22 cellular contexts compared by ENCODE assay signal in the genomic region with DNA sequence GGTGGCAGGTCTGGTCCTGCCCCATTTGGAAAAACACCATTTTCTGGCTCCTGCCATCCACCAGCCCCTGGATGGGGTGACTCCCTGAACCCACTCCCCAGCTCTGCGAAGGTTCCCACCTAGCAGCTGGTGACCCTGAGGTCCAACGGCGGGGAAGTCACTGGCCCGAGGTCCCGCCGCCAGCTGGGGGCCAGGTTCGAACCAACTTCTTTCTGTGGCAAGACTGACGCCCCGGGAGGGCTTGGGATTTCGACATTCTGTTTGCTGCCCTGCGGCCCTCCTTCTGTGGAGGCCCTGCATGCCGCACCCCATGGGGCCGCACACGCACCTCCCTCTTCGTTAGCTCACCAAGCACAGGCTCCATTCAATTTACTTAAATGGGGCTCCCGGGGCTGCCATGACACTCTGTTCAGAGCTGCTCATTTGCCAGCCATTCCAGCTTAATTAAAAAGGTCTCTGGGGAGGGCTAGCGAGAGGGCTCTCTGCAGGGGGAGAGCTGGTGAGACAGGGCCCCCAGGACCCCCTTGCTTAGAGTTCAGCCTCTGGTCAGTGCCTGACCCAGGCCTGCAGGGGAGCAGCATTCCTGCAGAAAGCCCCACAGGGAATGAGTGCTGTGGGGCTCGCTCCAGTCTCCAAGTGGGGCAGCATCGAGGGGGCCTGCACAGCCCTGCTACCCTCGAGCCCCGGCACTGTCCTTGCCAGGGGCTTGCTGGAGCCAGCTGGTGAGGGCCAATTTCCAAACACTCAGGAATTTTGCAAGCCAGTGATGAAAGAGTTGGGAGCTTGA.
"Had no signal": no experiment of that assay in that cellular context is flagged by ENCODE, and none has a peak within 500 bp of the region (broad histone marks: within the 10 kb centered on the region; RNA-seq: fewer than 3 reads in every experiment).

No MANE protein-coding gene starts in this region.

- H3K4me3 ChIP-seq: prostate gland, thyroid gland had no signal

- H3K36me3 ChIP-seq: prostate gland, thyroid gland, WERI-Rb-1 had no signal

- H3K27me3 ChIP-seq: thyroid gland had no signal

- DNase-seq: activated CD4-positive, alpha-beta T cell treated with anti-CD3 and anti-CD28 coated beads, Interleukin-2, amount 10 ng/mL, durations not matched to agents 7 days and 5 days; activated CD4-positive, CD25-positive, alpha-beta regulatory T cell treated with anti-CD3 and anti-CD28 coated beads, Interleukin-2, amount 50 U/mL, for 72 hours; activated CD8-positive, alpha-beta memory T cell treated with anti-CD3 and anti-CD28 coated beads, Interleukin-2, amount 10 ng/mL, durations not matched to agents 7 days and 5 days; activated CD8-positive, alpha-beta T cell treated with anti-CD3 and anti-CD28 coated beads for 36 hours; activated effector memory CD4-positive, alpha-beta T cell treated with anti-CD3 and anti-CD28 coated beads, Interleukin-2, amount 50 U/mL, for 16 hours; activated naive CD4-positive, alpha-beta T cell treated with anti-CD3 and anti-CD28 coated beads, Interleukin-2, amount 10 ng/mL, durations not matched to agents 7 days and 5 days; activated T-cell treated with anti-CD3 and anti-CD28 coated beads for 4 hours; amygdala; effector CD4-positive, alpha-beta T cell; erythroblast; foreskin keratinocyte; kidney; naive thymus-derived CD4-positive, alpha-beta T cell; stimulated activated CD4-positive, alpha-beta T cell treated with anti-CD3 and anti-CD28 coated beads, Interleukin-12 subunit alpha, Interleukin-12 subunit beta, amount 100 ng/mL, for 4 hours; stimulated activated CD4-positive, alpha-beta T cell treated with anti-CD3 and anti-CD28 coated beads, Interleukin-4, amount 100 ng/mL, for 4 hours; stimulated activated naive CD8-positive, alpha-beta T cell treated with anti-CD3 and anti-CD28 coated beads, Interleukin-15, Interleukin-2, amounts not matched to agents 100 U/mL and 50 U/mL, for 24 hours; substantia nigra; thyroid gland; WERI-Rb-1 had no signal

- FAIRE-seq: bronchial epithelial cell, kidney, TTC549 had no signal

- ATAC-seq: activated CD8-positive, alpha-beta memory T cell treated with anti-CD3 and anti-CD28 coated beads, Interleukin-2, amount 10 ng/mL, durations not matched to agents 7 days and 5 days; activated CD8-positive, alpha-beta T cell treated with anti-CD3 and anti-CD28 coated beads for 36 hours; foreskin keratinocyte; naive thymus-derived CD4-positive, alpha-beta T cell; stimulated activated naive CD8-positive, alpha-beta T cell treated with anti-CD3 and anti-CD28 coated beads, Interleukin-15, Interleukin-2, amounts not matched to agents 100 U/mL and 50 U/mL, for 24 hours had no signal
